9 cellular contexts compared by ENCODE assay signal in genomic region chr21:14273736-14274538, GRCh38. TPM values are rescaled to one million over a fixed set of nuclear protein-coding genes. Genes with fewer than 3 reads are reported as not detected.
DNase-seq lines count a peak whose midpoint lies in the region; ATAC-seq, FAIRE-seq and TF ChIP-seq lines count a peak whose summit lies in the region.
"Had no signal": no experiment of that assay in that cellular context is flagged by ENCODE, and none has a peak within 500 bp of the region (broad histone marks: within the 10 kb centered on the region; RNA-seq: fewer than 3 reads in every experiment).

No MANE protein-coding gene starts in this region.

- peaks cover 6 to 7% of the 10 kb centered on the region in 2 experiments for H3K27me3 ChIP-seq in endothelial cell of umbilical vein (ENCODE audit: control insufficient read depth in 2 of 2, insufficient read depth in 2 of 2, low read length in 2 of 2)
- no peaks in the 10 kb centered on the region for H3K27me3 ChIP-seq in mucosa of rectum (ENCODE audit: control insufficient read depth in 2 of 2, insufficient read depth in 2 of 2, low read length in 2 of 2)

- no peaks in the 10 kb centered on the region for H3K9me1 ChIP-seq in endothelial cell of umbilical vein (replicated peaks; ENCODE audit: control insufficient read depth, extremely low read depth, insufficient read depth, low read length)

- no TSS peak for BruUV-seq in endothelial cell of umbilical vein (replicated peaks; lab: Mats Ljungman, UMichigan)

- H3K36me3 ChIP-seq in endothelial cell of umbilical vein (ENCODE audit: control insufficient read depth in 2 of 2, extremely low read depth in 1 of 2, insufficient read depth in 2 of 2, low read length in 2 of 2) (no peaks in the 10 kb centered on the region), mucosa of rectum (ENCODE audit: control insufficient read depth in 2 of 2, insufficient read depth in 2 of 2, low read length in 2 of 2) (no peaks in the 10 kb centered on the region)

- CTCF ChIA-PET in endothelial cell of umbilical vein (lab: Charles Lee): interaction anchor here (1.2 kb wide), 1 partner anchor 9 kb away, joined by 3 read pairs; no protein-coding TSS in a partner anchor

- no peak overlapping the region for H3K4me2 ChIP-seq in endothelial cell of umbilical vein (ENCODE audit: insufficient read depth, low read length)

- no peak for TF ChIP-seq CTCF in endothelial cell of umbilical vein (IDR thresholded peaks at IDR 0.05; ENCODE audit: extremely low read depth in 1 of 2, insufficient read depth in 1 of 2, low read depth in 1 of 2, low read length in 2 of 2)

- H3K4me3 ChIP-seq in endothelial cell of umbilical vein (replicated peaks in 1 of 3; ENCODE audit: insufficient read depth in 1 of 3, low read depth in 1 of 3, low read length in 3 of 3): no peak overlapping the region
- H3K4me3 ChIP-seq in mucosa of rectum (ENCODE audit: low read length in 2 of 2): peak overlapping the region; percentile 81

- H3K79me2 ChIP-seq in endothelial cell of umbilical vein (ENCODE audit: control insufficient read depth, insufficient read depth, low read length): no peaks in the 10 kb centered on the region

- FAIRE-seq in endothelial cell of umbilical vein (lab: Jason Lieb, UNC): no peak

- H2AFZ ChIP-seq in endothelial cell of umbilical vein (ENCODE audit: low read depth, low read length): peak overlapping the region; percentile 18

- POLR2A ChIA-PET in endothelial cell of umbilical vein (lab: Charles Lee): no interaction called here

- no peak overlapping the region for H3K9ac ChIP-seq in endothelial cell of umbilical vein (replicated peaks; ENCODE audit: extremely low read depth, insufficient read depth, low read length)
- H3K9ac ChIP-seq in mucosa of rectum (ENCODE audit: low read depth in 1 of 2, low read length in 2 of 2): peak overlapping the region; percentile 65 to 75

- H3K27ac ChIP-seq in endothelial cell of umbilical vein (ENCODE audit: insufficient read depth, low read depth, low read length): no peak overlapping the region
- H3K27ac ChIP-seq in mucosa of rectum (ENCODE audit: low read depth in 2 of 2, low read length in 2 of 2): peak overlapping the region; percentile 73 to 86

- dilution Hi-C loops in endothelial cell of umbilical vein (cut with MboI; ENCODE audit: extremely low pct_ligation_motif_present, low sequenced_read_pairs): no loop called here

- no peak for ATAC-seq in GM18907 (IDR thresholded peaks at IDR 0.05; ENCODE audit: unreplicated experiment)

- intact Hi-C loops in endothelial cell of umbilical vein (cut with micrococcal nuclease): no loop called here

- H4K20me1 ChIP-seq in endothelial cell of umbilical vein (replicated peaks; ENCODE audit: control insufficient read depth, extremely low read depth, insufficient read depth, low read length): no peaks in the 10 kb centered on the region

- no peaks in the 10 kb centered on the region for H3K4me1 ChIP-seq in endothelial cell of umbilical vein (ENCODE audit: control insufficient read depth, extremely low read depth, insufficient read depth, low read length)
- peaks cover 10 to 27% of the 10 kb centered on the region in 2 donors for H3K4me1 ChIP-seq in mucosa of rectum (ENCODE audit: control insufficient read depth in 2 of 2, insufficient read depth in 2 of 2, low read length in 2 of 2)

- H3K9me3 ChIP-seq in endothelial cell of umbilical vein (replicated peaks; ENCODE audit: control insufficient read depth, insufficient read depth, low read length): no peaks in the 10 kb centered on the region
- no peaks in the 10 kb centered on the region for H3K9me3 ChIP-seq in mucosa of rectum (ENCODE audit: control insufficient read depth in 2 of 2, low read length in 2 of 2)

- DNase-seq in AG08396 (ENCODE audit: low spot score) (peak; percentile 8), Kasumi-1 (lab: John Stamatoyannopoulos, UW) (peak; percentile 3 to 7), endothelial cell of umbilical vein (ENCODE audit: low read depth, low spot score) (no peak), NCI-H748 (lab: John Stamatoyannopoulos, UW; ENCODE audit: unreplicated experiment) (no peak), NCI-H187 (lab: John Stamatoyannopoulos, UW) (no peak), putamen (ENCODE audit: low spot score) (no peak)
- DNase-seq: natural killer cell had no signal

- no peak for TF ChIP-seq POLR2A in endothelial cell of umbilical vein (IDR thresholded peaks at IDR 0.05; ENCODE audit: low read depth, low read length)

TF ChIP-seq in endothelial cell of umbilical vein, 7 proteins besides CTCF, POLR2A, EP300 and RAD21:
- TF ChIP-seq MYC (IDR thresholded peaks at IDR 0.05; ENCODE audit: low read depth, low read length) (no peak), FOS (IDR thresholded peaks at IDR 0.05; ENCODE audit: borderline replicate concordance, insufficient read depth, low read length) (no peak), JUN (IDR thresholded peaks at IDR 0.05; ENCODE audit: borderline replicate concordance, insufficient read depth, insufficient read length, low read depth) (no peak), GATA2 (IDR thresholded peaks at IDR 0.05; ENCODE audit: insufficient read depth, insufficient read length, low read depth, low read length) (no peak)

RNA-seq across cellular contexts. Expression of gene RBM11, which starts 58.0 kb away (rescaled TPM):
- total RNA-seq in endothelial cell of umbilical vein: not detected in 2 replicates
- not detected in 2 replicates for polyA plus RNA-seq in endothelial cell of umbilical vein
- polyA plus RNA-seq in endothelial cell of umbilical vein (2011; cell fraction: cytosol; rRNA removed): not detected in 2 replicates
- not detected in 2 replicates for polyA plus RNA-seq in endothelial cell of umbilical vein (2011; cell fraction: nucleus; rRNA removed)
- not detected in 2 replicates for polyA plus RNA-seq in endothelial cell of umbilical vein (2012)
- polyA minus RNA-seq in endothelial cell of umbilical vein: not detected in 2 replicates
- not detected for polyA minus RNA-seq in endothelial cell of umbilical vein (2011; cell fraction: cytosol; rRNA and poly(A)+ RNA removed)
- not detected in 2 replicates for polyA minus RNA-seq in endothelial cell of umbilical vein (2011; cell fraction: nucleus; rRNA and poly(A)+ RNA removed)

Comparison
In these comparisons a context has a peak if more than half of its experiments do, and no peak if none do; other contexts are left out.
1. DNase-seq: peak in AG08396 (single experiment) and Kasumi-1 (2 of 2); none in endothelial cell of umbilical vein (single experiment), NCI-H748 (single experiment), NCI-H187 (0 of 2) and putamen (single experiment).
2. H3K4me3 ChIP-seq: peak in mucosa of rectum (2 of 2); none in endothelial cell of umbilical vein (0 of 3).